In the genomic region with DNA sequence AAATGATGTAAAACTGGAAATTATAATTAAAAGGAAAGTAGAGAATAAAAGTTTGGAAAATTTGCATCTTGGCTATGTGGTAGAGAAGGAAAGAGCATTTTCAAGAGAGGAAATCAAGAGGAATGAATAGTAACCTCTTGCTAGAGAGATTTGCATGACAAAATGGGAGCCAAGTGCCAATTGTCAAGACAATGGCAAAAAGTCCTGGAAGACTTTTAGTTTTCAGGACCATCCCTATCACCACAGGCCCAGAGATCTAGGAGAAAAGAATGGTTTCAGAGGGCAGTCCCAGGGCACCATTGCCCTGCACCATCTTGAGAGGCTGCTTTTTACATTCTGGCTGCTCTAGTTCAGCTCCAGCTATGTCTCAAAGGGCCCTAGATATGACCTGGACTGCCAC, we compare ENCODE assay signal across 22 cellular contexts.
DNase-seq lines count a peak whose midpoint lies in the region; ATAC-seq, FAIRE-seq and TF ChIP-seq lines count a peak whose summit lies in the region.
"Had no signal": no experiment of that assay in that cellular context is flagged by ENCODE, and none has a peak within 500 bp of the region (broad histone marks: within the 10 kb centered on the region; RNA-seq: fewer than 3 reads in every experiment).

No MANE protein-coding gene starts in this region.

- ATAC-seq in GM23338 (no peak), HG03196 (IDR thresholded peaks at IDR 0.05; ENCODE audit: unreplicated experiment) (no peak)
- ATAC-seq in stimulated activated memory B cell treated with anti-CD40 and anti-IgM and Interleukin-4, amounts not matched to agents 10 μg/mL and 1 μg/mL and 100 μg/mL, for 72 hours = peak; percentile 31
- ATAC-seq: CD8-positive, alpha-beta T cell had no signal

- no peak overlapping the region for H4K5ac ChIP-seq in H1 (ENCODE audit: insufficient read length, low read depth, low read length)

- no peak overlapping the region for H2BK5ac ChIP-seq in H1 (ENCODE audit: low read depth, low read length)

- peaks cover 21% of the 10 kb centered on the region for H3K4me1 Mint-ChIP-seq in GM23338
- no peaks in the 10 kb centered on the region for H3K4me1 Mint-ChIP-seq in stimulated activated memory B cell treated with anti-CD40 and anti-IgM and Interleukin-4, amounts not matched to agents 10 μg/mL and 1 μg/mL and 100 μg/mL, for 72 hours
- H3K4me1 Mint-ChIP-seq: B cell; CD4-positive, CD25-positive, alpha-beta regulatory T cell had no signal

- no peak for TF ChIP-seq POLR2A in H1 (IDR thresholded peaks at IDR 0.05; ENCODE audit: control extremely low read depth in 1 of 2, low read depth in 2 of 2, low read length in 2 of 2)

- H3K14ac ChIP-seq in H1 (ENCODE audit: insufficient read length) = no peak overlapping the region

- H2AFZ ChIP-seq in GM23338 = no peak overlapping the region
- no peak overlapping the region for H2AFZ ChIP-seq in H1 (ENCODE audit: low read length)
- H2AFZ ChIP-seq: GM23248 had no signal

- H3K27me3 Mint-ChIP-seq in GM23338 (ENCODE audit: insufficient read depth, low read depth, poor library complexity) = peaks cover 8% of the 10 kb centered on the region
- no peaks in the 10 kb centered on the region for H3K27me3 Mint-ChIP-seq in stimulated activated memory B cell treated with anti-CD40 and anti-IgM and Interleukin-4, amounts not matched to agents 10 μg/mL and 1 μg/mL and 100 μg/mL, for 72 hours
- H3K27me3 Mint-ChIP-seq: B cell; CD4-positive, CD25-positive, alpha-beta regulatory T cell had no signal

- CTCF ChIA-PET in H1 (lab: Charles Lee; ENCODE audit: partially characterized antibody) = no interaction called here

- H3K9ac ChIP-seq in HUES64 (ENCODE audit: low read depth, low read length) = no peak overlapping the region
- H3K9ac ChIP-seq in H1 (replicated peaks in 1 of 4; ENCODE audit: extremely low read depth in 1 of 4, low read depth in 3 of 4, low read length in 3 of 4) = no peak overlapping the region
- H3K9ac ChIP-seq: BLaER1, GM23248 had no signal

- H2BK120ac ChIP-seq in H1 (replicated peaks; ENCODE audit: low read depth, low read length) = no peak overlapping the region

- no peak overlapping the region for H2BK15ac ChIP-seq in H1 (ENCODE audit: low read length)

- no peaks in the 10 kb centered on the region for H3K23me2 ChIP-seq in H1 (ENCODE audit: low read depth, low read length)

- TF ChIP-seq CTCF in GM23338 (conservative IDR thresholded peaks at IDR 0.05; ENCODE audit: low read depth in 2 of 2) (no peak), H1 (IDR thresholded peaks at IDR 0.05; ENCODE audit: control extremely low read depth in 1 of 3, insufficient read depth in 1 of 3, low read depth in 1 of 3, low read length in 3 of 3) (no peak)

- H3K9me2 ChIP-seq in GM23338 (ENCODE audit: insufficient read depth) = peaks cover 13% of the 10 kb centered on the region

- H3K27me3 ChIP-seq in GM23338 (ENCODE audit: insufficient read depth) (no peaks in the 10 kb centered on the region), HUES64 (ENCODE audit: insufficient read depth, low read length) (no peaks in the 10 kb centered on the region), H1 (replicated peaks in 1 of 4; ENCODE audit: control insufficient read depth in 3 of 4, extremely low read depth in 1 of 4, insufficient read depth in 3 of 4, low read length in 3 of 4) (no peaks in the 10 kb centered on the region)
- H3K27me3 ChIP-seq: BLaER1 had no signal

- H3K36me3 ChIP-seq in GM23338 (ENCODE audit: insufficient read depth) = no peaks in the 10 kb centered on the region
- H3K36me3 ChIP-seq in HUES64 (ENCODE audit: insufficient read depth, low read length) = no peaks in the 10 kb centered on the region
- H3K36me3 ChIP-seq in H1 (ENCODE audit: control insufficient read depth in 2 of 4, insufficient read depth in 4 of 4, low read length in 3 of 4) = no peaks in the 10 kb centered on the region
- H3K36me3 ChIP-seq: BLaER1 had no signal

- H3K4ac ChIP-seq in H1 (replicated peaks; ENCODE audit: insufficient read length, low read depth, low read length) = no peak overlapping the region

- H3K27ac Mint-ChIP-seq in GM23338 = no peak overlapping the region
- H3K27ac Mint-ChIP-seq in stimulated activated memory B cell treated with anti-CD40 and anti-IgM and Interleukin-4, amounts not matched to agents 10 μg/mL and 1 μg/mL and 100 μg/mL, for 72 hours = no peak overlapping the region
- H3K27ac Mint-ChIP-seq: B cell; CD4-positive, CD25-positive, alpha-beta regulatory T cell; CD8-positive, alpha-beta T cell had no signal

- no peak for FAIRE-seq in H1 (lab: Jason Lieb, UNC)
- FAIRE-seq: A204.1, G401.6, GM12892, H54 had no signal

- H3K79me1 ChIP-seq in H1 (ENCODE audit: low read depth, low read length) = no peaks in the 10 kb centered on the region

- TF ChIP-seq EP300 in H1 (IDR thresholded peaks at IDR 0.05; ENCODE audit: borderline replicate concordance in 1 of 2, low read depth in 2 of 2, low read length in 2 of 2) = no peak

- H3K36me3 Mint-ChIP-seq in GM23338 (ENCODE audit: low read depth) = peaks cover 28% of the 10 kb centered on the region
- H3K36me3 Mint-ChIP-seq in stimulated activated memory B cell treated with anti-CD40 and anti-IgM and Interleukin-4, amounts not matched to agents 10 μg/mL and 1 μg/mL and 100 μg/mL, for 72 hours = no peaks in the 10 kb centered on the region
- H3K36me3 Mint-ChIP-seq: CD4-positive, CD25-positive, alpha-beta regulatory T cell; CD8-positive, alpha-beta T cell had no signal

- H4K20me1 ChIP-seq in GM23338 (replicated peaks; ENCODE audit: insufficient read depth) = no peaks in the 10 kb centered on the region
- H4K20me1 ChIP-seq in H1 (replicated peaks in 1 of 2; ENCODE audit: control insufficient read depth in 1 of 2, insufficient read depth in 2 of 2, low read length in 2 of 2) = no peaks in the 10 kb centered on the region
- H4K20me1 ChIP-seq: BLaER1 had no signal

- H3K4me2 ChIP-seq in GM23338 (no peak overlapping the region), H1 (ENCODE audit: insufficient read depth in 1 of 2, low read depth in 2 of 2, low read length in 2 of 2) (no peak overlapping the region)
- H3K4me2 ChIP-seq: BLaER1 had no signal

- H2BK20ac ChIP-seq in H1 (ENCODE audit: low read length) = no peak overlapping the region

- H2AK5ac ChIP-seq in H1 (ENCODE audit: low read depth, low read length) = no peak overlapping the region

- TF ChIP-seq RAD21 in H1 (IDR thresholded peaks at IDR 0.05 in 1 of 2, conservative IDR thresholded peaks at IDR 0.05 in 1 of 2; ENCODE audit: low read depth in 2 of 2, low read length in 2 of 2) = no peak

- no peaks in the 10 kb centered on the region for H3F3A ChIP-seq in GM23338 (replicated peaks; ENCODE audit: low read depth)

- peak overlapping the region; percentile 60; the same call in 1 of the 2 replicates for H2BK12ac ChIP-seq in H1 (ENCODE audit: low read depth, low read length)

- H3K23ac ChIP-seq in H1 (ENCODE audit: insufficient read length) = no peak overlapping the region

- H3K79me2 ChIP-seq in GM23338 (replicated peaks; ENCODE audit: insufficient read depth) (no peaks in the 10 kb centered on the region), H1 (ENCODE audit: control insufficient read depth in 1 of 2, insufficient read depth in 2 of 2, low read length in 2 of 2) (no peaks in the 10 kb centered on the region)

- no peak overlapping the region for H3K4me3 ChIP-seq in GM23338
- H3K4me3 ChIP-seq in HUES64 (ENCODE audit: low read length) = no peak overlapping the region
- no peak overlapping the region for H3K4me3 ChIP-seq in H1 (ENCODE audit: extremely low read depth in 1 of 4, insufficient read depth in 2 of 4, low read depth in 3 of 4, low read length in 4 of 4)
- H3K4me3 ChIP-seq: BLaER1, GM23248 had no signal

- H3K56ac ChIP-seq in H1 (replicated peaks; ENCODE audit: insufficient read length, low read depth, low read length) = no peak overlapping the region

- 0 out of 2 replicates have a peak, but pooled peaks cover 2% of the 10 kb centered on the region for H3K4me1 ChIP-seq in GM23338 (ENCODE audit: insufficient read depth)
- no peaks in the 10 kb centered on the region for H3K4me1 ChIP-seq in HUES64 (ENCODE audit: insufficient read depth, low read length)
- H3K4me1 ChIP-seq in H1 (replicated peaks in 1 of 4; ENCODE audit: control insufficient read depth in 3 of 4, insufficient read depth in 4 of 4, low read length in 3 of 4) = 0 out of 7 replicates have a peak, but pooled peaks cover 0 to 2% (median 0%) of the 10 kb centered on the region in 4 experiments
- H3K4me1 ChIP-seq: BLaER1, Caco-2 had no signal

- H3K9me3 Mint-ChIP-seq in GM23338 = peaks cover 31% of the 10 kb centered on the region
- peaks cover 3% of the 10 kb centered on the region for H3K9me3 Mint-ChIP-seq in stimulated activated memory B cell treated with anti-CD40 and anti-IgM and Interleukin-4, amounts not matched to agents 10 μg/mL and 1 μg/mL and 100 μg/mL, for 72 hours

- no peak overlapping the region for H4K91ac ChIP-seq in H1 (replicated peaks; ENCODE audit: insufficient read length, low read length)

- POLR2A ChIA-PET in H1 (lab: Charles Lee; ENCODE audit: partially characterized antibody) = no interaction called here

- H4K8ac ChIP-seq in H1 (ENCODE audit: extremely low read depth, insufficient read depth, low read length) = no peak overlapping the region

- no peak overlapping the region for H3K27ac ChIP-seq in GM23338 (ENCODE audit: low read depth)
- peak overlapping the region; percentile 69; the same call in 1 of the 2 replicates for H3K27ac ChIP-seq in HUES64 (ENCODE audit: low read depth, low read length)
- H3K27ac ChIP-seq in H1 (ENCODE audit: low read depth, low read length) = no peak overlapping the region
- no peak overlapping the region for H3K27ac ChIP-seq in caudate nucleus (ENCODE audit: low read depth, low read length)
- H3K27ac ChIP-seq: 22Rv1, BLaER1, C4-2B, GM23248 had no signal

- 0 out of 2 replicates have a peak, but pooled peaks cover 2% of the 10 kb centered on the region for H3K9me3 ChIP-seq in HUES64 (ENCODE audit: insufficient read depth, low read depth, low read length)
- H3K9me3 ChIP-seq in H1 (ENCODE audit: insufficient read depth in 2 of 2, low read depth in 1 of 2, low read length in 1 of 2) = peaks cover 0 to 8% of the 10 kb centered on the region in 2 experiments; a peak in 1 of 4 replicates
- H3K9me3 ChIP-seq: BLaER1, Caco-2 had no signal

- no peak overlapping the region for H3K4me3 Mint-ChIP-seq in GM23338
- no peak overlapping the region for H3K4me3 Mint-ChIP-seq in stimulated activated memory B cell treated with anti-CD40 and anti-IgM and Interleukin-4, amounts not matched to agents 10 μg/mL and 1 μg/mL and 100 μg/mL, for 72 hours
- H3K4me3 Mint-ChIP-seq: B cell; CD4-positive, CD25-positive, alpha-beta regulatory T cell; CD8-positive, alpha-beta T cell had no signal

- DNase-seq in GM23338 (ENCODE audit: low spot score) (peak; percentile 24), H1 (ENCODE audit: low read depth in 1 of 2, low spot score in 2 of 2) (no peak), caudate nucleus (lab: John Stamatoyannopoulos, UW) (no peak), NCI-H2029 treated with DMSO at 0.1 percent for 48 hours (lab: John Stamatoyannopoulos, UW) (no peak)
- DNase-seq: Caco-2; CD4-positive, CD25-positive, alpha-beta regulatory T cell; CD8-positive, alpha-beta T cell; DMS153; DND-41; GM23248; HCEC 1CT had no signal

- H3K18ac ChIP-seq in H1 (ENCODE audit: extremely low read depth, low read length) = peak overlapping the region; percentile 4; the same call in 1 of the 2 replicates

TF ChIP-seq in GM23338, 12 proteins besides CTCF, POLR2A, EP300 and RAD21 (continues in another document):
- TF ChIP-seq ZNF114 (CRISPR knock-in tag; IDR thresholded peaks at IDR 0.05) = no peak
